8 cellular contexts compared by ENCODE assay signal in the genomic region with DNA sequence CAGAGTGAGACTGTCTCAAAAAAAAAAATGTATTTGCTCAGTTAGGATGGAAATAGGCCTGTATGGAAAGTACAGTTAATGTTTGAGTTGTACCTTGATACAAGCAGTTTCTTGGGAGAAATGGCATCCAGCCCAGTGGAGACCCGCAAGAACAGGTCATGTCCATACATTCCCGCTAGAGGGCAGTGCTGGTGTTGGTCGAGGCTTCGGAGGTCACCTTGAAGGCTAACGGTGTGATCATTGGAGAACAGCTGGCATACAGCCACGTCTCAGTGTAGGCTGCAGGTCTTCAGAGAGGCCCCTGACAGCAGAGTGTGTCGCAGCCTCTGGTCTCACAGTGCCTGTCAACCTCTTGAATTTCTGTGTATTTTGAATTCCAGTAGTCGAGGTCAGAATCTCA. TPM values are rescaled to one million over a fixed set of nuclear protein-coding genes. Genes with fewer than 3 reads are reported as not detected.
DNase-seq lines count a peak whose midpoint lies in the region; ATAC-seq, FAIRE-seq and TF ChIP-seq lines count a peak whose summit lies in the region.

No MANE protein-coding gene starts in this region.

- H3K9me3 Mint-ChIP-seq in astrocyte (ENCODE audit: unreplicated experiment) = peaks cover 12% of the 10 kb centered on the region

- dilution Hi-C loops in keratinocyte (cut with MboI; ENCODE audit: extremely low pct_ligation_motif_present, low sequenced_read_pairs) = no loop called here

- no peak for DNase-seq in AG09309 (ENCODE audit: low read depth)
- peak; percentile 47 for DNase-seq in H54 (ENCODE audit: insufficient read length, low spot score)
- DNase-seq in SJCRH30 = peak; percentile 64 to 82
- peak; percentile 20 for DNase-seq in astrocyte (ENCODE audit: low read depth)
- no peak for DNase-seq in keratinocyte (ENCODE audit: low read depth, low spot score)
- peak in 2 of 3 experiments; percentile 13 to 25 for DNase-seq in stimulated activated CD4-positive, alpha-beta T cell treated with anti-CD3 and anti-CD28 coated beads, TNF-alpha, amount 100 ng/mL, for 24 hours (ENCODE audit: low read depth in 3 of 3)

- H3K79me2 ChIP-seq in astrocyte (ENCODE audit: insufficient read depth, low read length) (no peaks in the 10 kb centered on the region), keratinocyte (ENCODE audit: control insufficient read depth, insufficient read depth, low read length) (no peaks in the 10 kb centered on the region)

- ATAC-seq in esophagus mucosa (no peak), HG02623 (IDR thresholded peaks at IDR 0.05; ENCODE audit: unreplicated experiment) (no peak)

- H3K36me3 ChIP-seq in SJCRH30 (peaks cover 4% of the 10 kb centered on the region; the same call in 1 of the 2 replicates), astrocyte (ENCODE audit: insufficient read depth, low read length) (no peaks in the 10 kb centered on the region), keratinocyte (ENCODE audit: control insufficient read depth in 2 of 2, extremely low read depth in 1 of 2, insufficient read depth in 2 of 2, low read length in 2 of 2) (no peaks in the 10 kb centered on the region)

- H3K27ac Mint-ChIP-seq in astrocyte (ENCODE audit: unreplicated experiment) = no peak overlapping the region

- H3K4me2 ChIP-seq in astrocyte (ENCODE audit: low read length) (no peak overlapping the region), keratinocyte (ENCODE audit: control insufficient read depth, extremely low read depth, insufficient read depth, low read depth, low read length) (no peak overlapping the region)

- no peaks in the 10 kb centered on the region for H3K27me3 Mint-ChIP-seq in astrocyte (ENCODE audit: low read depth, unreplicated experiment)

- H3K9ac ChIP-seq in astrocyte (ENCODE audit: low read length) (no peak overlapping the region), keratinocyte (ENCODE audit: control insufficient read depth, extremely low read depth, insufficient read depth, low read length) (no peak overlapping the region)

- H3K4me3 ChIP-seq in AG09309 (ENCODE audit: control insufficient read depth, low read depth, low read length) = no peak overlapping the region
- H3K4me3 ChIP-seq in SJCRH30 = no peak overlapping the region
- H3K4me3 ChIP-seq in astrocyte (ENCODE audit: insufficient read depth, low read depth, low read length) = no peak overlapping the region
- no peak overlapping the region for H3K4me3 ChIP-seq in keratinocyte (ENCODE audit: control insufficient read depth in 2 of 3, extremely low read depth in 1 of 3, insufficient read depth in 2 of 3, low read depth in 1 of 3, low read length in 3 of 3)

- no peaks in the 10 kb centered on the region for H3K4me1 ChIP-seq in SJCRH30
- H3K4me1 ChIP-seq in astrocyte (ENCODE audit: insufficient read depth, low read length) = no peaks in the 10 kb centered on the region
- no peaks in the 10 kb centered on the region for H3K4me1 ChIP-seq in keratinocyte (ENCODE audit: control insufficient read depth, extremely low read depth, insufficient read depth, low read length)

- FAIRE-seq in H54 (lab: Jason Lieb, UNC) = peak; percentile 58
- no peak for FAIRE-seq in astrocyte (lab: Jason Lieb, UNC)
- no peak for FAIRE-seq in keratinocyte (lab: Jason Lieb, UNC)

- TF ChIP-seq CTCF in AG09309 (IDR thresholded peaks at IDR 0.05; ENCODE audit: control insufficient read depth, insufficient read depth, low read depth, low read length, missing control alignments) (peak; percentile 48), astrocyte (IDR thresholded peaks at IDR 0.05; ENCODE audit: insufficient read depth, low read depth, low read length) (peak; percentile 21), keratinocyte (optimal IDR thresholded peaks at IDR 0.05 in 1 of 3, IDR thresholded peaks at IDR 0.05 in 1 of 3, conservative IDR thresholded peaks at IDR 0.05 in 1 of 3; ENCODE audit: extremely low read depth in 1 of 3, insufficient read depth in 2 of 3, low read length in 3 of 3) (peak; percentile 16 to 54 (median 41))

- no peak overlapping the region for H3K4me3 Mint-ChIP-seq in astrocyte (ENCODE audit: unreplicated experiment)

- no peak for TF ChIP-seq POLR2A in H54 (IDR thresholded peaks at IDR 0.05; ENCODE audit: low read depth, low read length)

- H4K20me1 ChIP-seq in astrocyte (ENCODE audit: insufficient read depth, low read length) = no peaks in the 10 kb centered on the region
- no peaks in the 10 kb centered on the region for H4K20me1 ChIP-seq in keratinocyte (ENCODE audit: control insufficient read depth, extremely low read depth, insufficient read depth, low read length)

- no peaks in the 10 kb centered on the region for H3K9me1 ChIP-seq in keratinocyte (ENCODE audit: control insufficient read depth, extremely low read depth, insufficient read depth, low read length)

- H3K4me1 Mint-ChIP-seq in astrocyte (ENCODE audit: low read depth, unreplicated experiment) = no peaks in the 10 kb centered on the region

- H2AFZ ChIP-seq in astrocyte (ENCODE audit: low read depth, low read length) (no peak overlapping the region), keratinocyte (ENCODE audit: control insufficient read depth, low read length) (no peak overlapping the region)

- H3K9me3 ChIP-seq in SJCRH30 (replicated peaks) (no peaks in the 10 kb centered on the region), astrocyte (ENCODE audit: insufficient read depth, low read depth, low read length) (peaks cover 4% of the 10 kb centered on the region), keratinocyte (ENCODE audit: control insufficient read depth, low read depth, low read length) (peaks cover 4% of the 10 kb centered on the region)

- peaks cover 32% of the 10 kb centered on the region for H3K36me3 Mint-ChIP-seq in astrocyte (ENCODE audit: low read depth, unreplicated experiment)

- H3K27ac ChIP-seq in SJCRH30 = no peak overlapping the region
- H3K27ac ChIP-seq in astrocyte (ENCODE audit: low read depth, low read length) = no peak overlapping the region
- H3K27ac ChIP-seq in keratinocyte (ENCODE audit: control insufficient read depth, insufficient read depth, low read length) = no peak overlapping the region

- H3K27me3 ChIP-seq in SJCRH30 (no peaks in the 10 kb centered on the region), astrocyte (ENCODE audit: insufficient read depth, low read length) (no peaks in the 10 kb centered on the region), keratinocyte (ENCODE audit: control insufficient read depth, extremely low read depth, insufficient read depth, low read length) (no peaks in the 10 kb centered on the region)

RNA-seq across cellular contexts. Expression of a gene that starts 7.5 kb away (rescaled TPM):
- 4.0 and 4.4 TPM in 2 replicates for total RNA-seq in SJCRH30 (2014; rRNA removed; shearing (Covaris generic))
- 5.7 and 5.8 TPM in 2 replicates for total RNA-seq in astrocyte
- 0.78 to 1.8 TPM (median 1.7 TPM) in 3 replicates for polyA plus RNA-seq in keratinocyte
- polyA plus RNA-seq in keratinocyte (2011; ENCODE audit: low read depth) = 1.2 TPM
- polyA plus RNA-seq in keratinocyte (2011; cell fraction: cytosol; rRNA removed) = 1.7 and 3.1 TPM in 2 replicates
- polyA plus RNA-seq in keratinocyte (2011; cell fraction: nucleus; rRNA removed) = 2.8 and 5.1 TPM in 2 replicates
- 1.3 and 2.4 TPM in 2 replicates for polyA plus RNA-seq in keratinocyte (2012; ENCODE audit: low replicate concordance)
- polyA minus RNA-seq in keratinocyte = 0.82 to 5.7 TPM (median 4.4 TPM) in 3 replicates
- 2.1 TPM for polyA minus RNA-seq in keratinocyte (2011; cell fraction: cytosol; rRNA and poly(A)+ RNA removed)
- polyA minus RNA-seq in keratinocyte (2011; cell fraction: nucleus; rRNA and poly(A)+ RNA removed) = 1.5 and 3.8 TPM in 2 replicates
- 0.24 TPM for total RNA-seq in esophagus mucosa

RNA-seq across cellular contexts. Expression of a gene that starts 26.2 kb away (rescaled TPM):
- total RNA-seq in SJCRH30 (2014; rRNA removed; shearing (Covaris generic)) = 18.6 and 19.9 TPM in 2 replicates
- 8.3 and 11.0 TPM in 2 replicates for total RNA-seq in astrocyte
- 18.7 to 23.9 TPM (median 19.6 TPM) in 3 replicates for polyA plus RNA-seq in keratinocyte
- 13.4 TPM for polyA plus RNA-seq in keratinocyte (2011; ENCODE audit: low read depth)
- polyA plus RNA-seq in keratinocyte (2011; cell fraction: cytosol; rRNA removed) = 24.5 and 34.1 TPM in 2 replicates
- 23.8 and 31.6 TPM in 2 replicates for polyA plus RNA-seq in keratinocyte (2011; cell fraction: nucleus; rRNA removed)
- polyA plus RNA-seq in keratinocyte (2012; ENCODE audit: low replicate concordance) = 16.6 and 24.4 TPM in 2 replicates
- polyA minus RNA-seq in keratinocyte = 2.9 to 22.2 TPM (median 17.8 TPM) in 3 replicates
- 17.6 TPM for polyA minus RNA-seq in keratinocyte (2011; cell fraction: cytosol; rRNA and poly(A)+ RNA removed)
- 7.6 and 13.0 TPM in 2 replicates for polyA minus RNA-seq in keratinocyte (2011; cell fraction: nucleus; rRNA and poly(A)+ RNA removed)
- total RNA-seq in esophagus mucosa = 3.5 TPM

RNA-seq across cellular contexts. Expression of a gene that starts 46.6 kb away (rescaled TPM):
- total RNA-seq in SJCRH30 (2014; rRNA removed; shearing (Covaris generic)) = 14.6 and 17.3 TPM in 2 replicates
- total RNA-seq in astrocyte = 8.8 and 12.6 TPM in 2 replicates
- 4.9 to 7.5 TPM (median 5.1 TPM) in 3 replicates for polyA plus RNA-seq in keratinocyte
- 8.7 TPM for polyA plus RNA-seq in keratinocyte (2011; ENCODE audit: low read depth)
- polyA plus RNA-seq in keratinocyte (2011; cell fraction: cytosol; rRNA removed) = 3.2 and 8.4 TPM in 2 replicates
- 4.9 and 7.2 TPM in 2 replicates for polyA plus RNA-seq in keratinocyte (2011; cell fraction: nucleus; rRNA removed)
- 6.6 and 6.8 TPM in 2 replicates for polyA plus RNA-seq in keratinocyte (2012; ENCODE audit: low replicate concordance)
- polyA minus RNA-seq in keratinocyte = 1.7 to 14.6 TPM (median 4.9 TPM) in 3 replicates
- 6.9 TPM for polyA minus RNA-seq in keratinocyte (2011; cell fraction: cytosol; rRNA and poly(A)+ RNA removed)
- 4.1 and 8.1 TPM in 2 replicates for polyA minus RNA-seq in keratinocyte (2011; cell fraction: nucleus; rRNA and poly(A)+ RNA removed)
- total RNA-seq in esophagus mucosa = 7.2 TPM

RNA-seq across cellular contexts. Expression of a gene that starts 54.1 kb away (rescaled TPM):
- 12.6 and 13.5 TPM in 2 replicates for total RNA-seq in SJCRH30 (2014; rRNA removed; shearing (Covaris generic))
- total RNA-seq in astrocyte (7.5 and 8.1 TPM in 2 replicates), esophagus mucosa (10.8 TPM)
- polyA plus RNA-seq in keratinocyte = 11.1 to 24.9 TPM (median 18.6 TPM) in 3 replicates
- polyA plus RNA-seq in keratinocyte (2011; ENCODE audit: low read depth) = 11.8 TPM
- polyA plus RNA-seq in keratinocyte (2011; cell fraction: cytosol; rRNA removed) = 10.2 and 19.2 TPM in 2 replicates
- 73.9 and 80.4 TPM in 2 replicates for polyA plus RNA-seq in keratinocyte (2011; cell fraction: nucleus; rRNA removed)
- polyA plus RNA-seq in keratinocyte (2012; ENCODE audit: low replicate concordance) = 8.4 and 11.5 TPM in 2 replicates
- 3.4 to 19.2 TPM (median 12.8 TPM) in 3 replicates for polyA minus RNA-seq in keratinocyte
- 6.9 TPM for polyA minus RNA-seq in keratinocyte (2011; cell fraction: cytosol; rRNA and poly(A)+ RNA removed)
- polyA minus RNA-seq in keratinocyte (2011; cell fraction: nucleus; rRNA and poly(A)+ RNA removed) = 20.5 and 40.3 TPM in 2 replicates

Comparison
In these comparisons a context has a peak if more than half of its experiments do, and no peak if none do; other contexts are left out.
1. DNase-seq: peak in H54 (single experiment), SJCRH30 (2 of 2), astrocyte (single experiment) and stimulated activated CD4-positive, alpha-beta T cell treated with anti-CD3 and anti-CD28 coated beads, TNF-alpha, amount 100 ng/mL, for 24 hours (2 of 3); none in AG09309 (single experiment) and keratinocyte (single experiment).
2. Peak in every context shown above with its lines, with median percentiles within 50 percentile points of each other: CTCF ChIP-seq.